Comparison of ENCODE assay signal across 18 cellular contexts in the genomic region with DNA sequence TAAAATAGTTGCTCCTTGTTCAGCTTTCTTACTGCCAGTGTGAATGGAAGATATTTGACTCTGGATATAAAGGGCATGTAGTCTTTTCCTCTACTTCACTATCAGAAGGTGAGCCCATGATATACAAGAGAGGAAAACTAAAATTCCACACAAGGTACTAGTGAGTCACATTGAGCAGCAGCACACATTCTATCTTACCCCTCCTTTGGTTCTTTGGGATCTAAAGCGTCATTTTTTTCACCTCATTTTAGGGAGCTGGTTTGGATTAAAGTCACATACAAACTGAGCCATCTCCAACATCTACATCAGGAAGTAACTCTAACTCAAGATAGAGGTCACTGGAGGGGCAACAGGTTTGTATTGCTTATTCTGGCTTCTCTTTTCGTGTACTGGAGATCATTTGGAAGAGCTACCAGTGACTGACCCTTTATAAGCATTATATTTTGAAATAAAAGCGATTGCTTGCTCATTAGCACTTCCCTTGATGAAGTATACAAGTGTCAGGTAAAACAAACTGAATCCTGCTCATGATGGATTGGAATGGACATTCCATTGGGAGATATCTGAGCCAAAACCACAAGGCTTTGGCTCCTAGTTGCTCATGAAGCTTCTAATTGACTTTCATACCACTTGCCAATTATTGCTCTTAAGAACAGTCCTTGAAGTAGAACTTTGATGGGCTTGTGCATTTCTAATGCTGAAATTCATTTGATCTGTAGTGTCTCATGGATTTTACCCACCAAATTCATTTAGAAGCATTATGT.
A peak's percentile ranks its signal among the peaks of the same experiment; 100 is the strongest.
DNase-seq lines count a peak whose midpoint lies in the region; ATAC-seq and TF ChIP-seq lines count a peak whose summit lies in the region.
"Had no signal": no experiment of that assay in that cellular context is flagged by ENCODE, and none has a peak within 500 bp of the region (broad histone marks: within the 10 kb centered on the region; RNA-seq: fewer than 3 reads in every experiment).

No MANE protein-coding gene starts in this region.

- ATAC-seq in SK-N-SH treated with all-trans-retinoic acid at 6 μM for 48 hours (peak; percentile 75), Right ventricle myocardium inferior (no peak)
- ATAC-seq: naive thymus-derived CD8-positive, alpha-beta T cell; stimulated activated memory B cell treated with anti-CD40 and anti-IgM and Interleukin-4, amounts not matched to agents 10 μg/mL and 1 μg/mL and 100 μg/mL, for 72 hours had no signal

- H3K4me3 Mint-ChIP-seq in HFFc6 (peak overlapping the region; percentile 76), endothelial cell (ENCODE audit: unreplicated experiment) (no peak overlapping the region)
- H3K4me3 Mint-ChIP-seq: brain; naive thymus-derived CD8-positive, alpha-beta T cell; stimulated activated memory B cell treated with anti-CD40 and anti-IgM and Interleukin-4, amounts not matched to agents 10 μg/mL and 1 μg/mL and 100 μg/mL, for 72 hours had no signal

- peaks cover 60% of the 10 kb centered on the region for H3K4me1 Mint-ChIP-seq in HFFc6 (ENCODE audit: low read depth)
- H3K4me1 Mint-ChIP-seq in endothelial cell (ENCODE audit: unreplicated experiment), result peaks cover 11% of the 10 kb centered on the region
- H3K4me1 Mint-ChIP-seq: naive thymus-derived CD8-positive, alpha-beta T cell; stimulated activated memory B cell treated with anti-CD40 and anti-IgM and Interleukin-4, amounts not matched to agents 10 μg/mL and 1 μg/mL and 100 μg/mL, for 72 hours had no signal

- intact Hi-C loops in Right ventricle myocardium inferior (cut with DNase I), result no loop called here

- no peak overlapping the region for H3K4me3 ChIP-seq in fibroblast of mammary gland (ENCODE audit: control insufficient read depth, low read depth, low read length)
- H3K4me3 ChIP-seq: lung, tibial nerve had no signal

- TF ChIP-seq CTCF in HFFc6 (IDR thresholded peaks at IDR 0.05) (no peak), fibroblast of mammary gland (conservative IDR thresholded peaks at IDR 0.05; ENCODE audit: control insufficient read depth, insufficient read depth, low read depth, low read length) (no peak), endothelial cell (IDR thresholded peaks at IDR 0.05; ENCODE audit: unreplicated experiment) (no peak)

- H3K36me3 Mint-ChIP-seq in HFFc6 (ENCODE audit: low read depth) (peaks cover 9% of the 10 kb centered on the region), endothelial cell (ENCODE audit: low read depth, unreplicated experiment) (no peaks in the 10 kb centered on the region)
- H3K36me3 Mint-ChIP-seq: brain; naive thymus-derived CD8-positive, alpha-beta T cell; stimulated activated memory B cell treated with anti-CD40 and anti-IgM and Interleukin-4, amounts not matched to agents 10 μg/mL and 1 μg/mL and 100 μg/mL, for 72 hours had no signal

- H3K27ac Mint-ChIP-seq in HFFc6, result peak overlapping the region; percentile 86
- H3K27ac Mint-ChIP-seq in endothelial cell (ENCODE audit: unreplicated experiment), result no peak overlapping the region
- H3K27ac Mint-ChIP-seq: brain; naive thymus-derived CD8-positive, alpha-beta T cell; stimulated activated memory B cell treated with anti-CD40 and anti-IgM and Interleukin-4, amounts not matched to agents 10 μg/mL and 1 μg/mL and 100 μg/mL, for 72 hours had no signal

- H3K27me3 Mint-ChIP-seq in HFFc6 (ENCODE audit: insufficient read depth), result 0 out of 2 replicates have a peak, but pooled peaks cover 2% of the 10 kb centered on the region
- no peaks in the 10 kb centered on the region for H3K27me3 Mint-ChIP-seq in endothelial cell (ENCODE audit: unreplicated experiment)
- H3K27me3 Mint-ChIP-seq: stimulated activated memory B cell treated with anti-CD40 and anti-IgM and Interleukin-4, amounts not matched to agents 10 μg/mL and 1 μg/mL and 100 μg/mL, for 72 hours had no signal

- H3K9me3 Mint-ChIP-seq in HFFc6 (peaks cover 7% of the 10 kb centered on the region; the same call in 1 of the 2 replicates), endothelial cell (ENCODE audit: unreplicated experiment) (no peaks in the 10 kb centered on the region)
- H3K9me3 Mint-ChIP-seq: brain; stimulated activated memory B cell treated with anti-CD40 and anti-IgM and Interleukin-4, amounts not matched to agents 10 μg/mL and 1 μg/mL and 100 μg/mL, for 72 hours had no signal

- DNase-seq in HFFc6 (peak; percentile 4), fibroblast of mammary gland (ENCODE audit: low read depth) (peak; percentile 67), Right ventricle myocardium inferior (ENCODE audit: missing footprints) (no peak), hepatic stellate cell (ENCODE audit: low spot score) (no peak), NCI-H510A (lab: John Stamatoyannopoulos, UW) (no peak), endothelial cell (ENCODE audit: low spot score) (no peak)
- DNase-seq: activated naive CD4-positive, alpha-beta T cell treated with Interleukin-2 at 50 U/mL for 16 hours; DMS79 treated with DMSO at 0.1 percent for 48 hours; effector CD4-positive, alpha-beta T cell; naive thymus-derived CD8-positive, alpha-beta T cell; NCI-H1417; posterior cingulate gyrus; SHP77 treated with DMSO at 0.1 percent for 48 hours had no signal

TF ChIP-seq in SK-N-SH treated with all-trans-retinoic acid at 6 μM for 48 hours, 23 proteins besides CTCF, POLR2A, EP300 and RAD21:
- no peak for TF ChIP-seq ISL1 (CRISPR knock-in tag; IDR thresholded peaks at IDR 0.05)
- TF ChIP-seq ZNF565 (CRISPR knock-in tag; conservative IDR thresholded peaks at IDR 0.05; ENCODE audit: low read depth), result no peak
- TF ChIP-seq RARB (CRISPR knock-in tag; IDR thresholded peaks at IDR 0.05), result no peak
- TF ChIP-seq OSR1 (CRISPR knock-in tag; IDR thresholded peaks at IDR 0.05), result no peak
- TF ChIP-seq TOX (CRISPR knock-in tag; IDR thresholded peaks at IDR 0.05; ENCODE audit: borderline replicate concordance), result no peak
- no peak for TF ChIP-seq ZFP3 (CRISPR knock-in tag; IDR thresholded peaks at IDR 0.05)
- TF ChIP-seq ARNTL (CRISPR knock-in tag; IDR thresholded peaks at IDR 0.05; ENCODE audit: borderline replicate concordance, low read depth), result no peak

Comparison
In these comparisons a context has a peak if more than half of its experiments do, and no peak if none do; other contexts are left out.
1. DNase-seq: peak in HFFc6 (single experiment) and fibroblast of mammary gland (single experiment); none in Right ventricle myocardium inferior (single experiment), hepatic stellate cell (single experiment), NCI-H510A (single experiment) and endothelial cell (single experiment).